21 cellular contexts compared by ENCODE assay signal in the genomic region with DNA sequence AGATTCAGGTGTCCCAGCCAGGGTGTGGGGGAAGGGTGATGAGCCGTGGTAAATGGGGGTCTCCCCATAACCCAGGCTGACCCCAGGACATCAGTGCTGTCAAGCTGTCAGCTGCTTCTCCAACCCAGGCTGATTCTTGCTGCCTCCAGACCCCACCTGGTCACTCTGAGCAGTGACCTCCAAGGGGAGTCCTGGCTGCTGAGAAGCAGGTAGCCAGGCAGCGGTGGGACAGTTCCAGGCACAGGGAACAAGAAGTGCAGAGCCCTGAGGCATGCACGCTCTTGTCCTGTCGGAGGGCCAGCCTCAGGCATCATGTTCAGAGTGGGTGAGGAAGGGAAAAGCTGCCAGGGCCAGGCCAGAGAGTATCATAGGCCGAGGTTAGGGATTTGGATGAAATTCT. TPM values are rescaled to one million over a fixed set of nuclear protein-coding genes. Genes with fewer than 3 reads are reported as not detected.
"Had no signal": no experiment of that assay in that cellular context is flagged by ENCODE, and none has a peak within 500 bp of the region (broad histone marks: within the 10 kb centered on the region; RNA-seq: fewer than 3 reads in every experiment).

No MANE protein-coding gene starts in this region.

- H3K4me3 Mint-ChIP-seq: activated CD4-positive, alpha-beta memory T cell treated with anti-CD3 and anti-CD28 coated beads, Interleukin-2, amount 10 ng/mL, durations not matched to agents 7 days and 5 days; neural crest cell; T-cell had no signal

- H3K27ac Mint-ChIP-seq: activated CD4-positive, alpha-beta memory T cell treated with anti-CD3 and anti-CD28 coated beads, Interleukin-2, amount 10 ng/mL, durations not matched to agents 7 days and 5 days; activated naive CD4-positive, alpha-beta T cell treated with anti-CD3 and anti-CD28 coated beads, Interleukin-2, amount 50 U/mL, for 72 hours; T-cell had no signal

- H3K36me3 ChIP-seq: lower lobe of right lung, pancreas, sigmoid colon, stomach, thoracic aorta, upper lobe of right lung had no signal

- H3K4me3 ChIP-seq: body of pancreas, upper lobe of right lung had no signal

- ATAC-seq: body of pancreas, pancreas had no signal

- H3K9me3 ChIP-seq: body of pancreas, lower lobe of right lung, pancreas, sigmoid colon, stomach, thoracic aorta, upper lobe of right lung had no signal

- H3K9me3 Mint-ChIP-seq: activated CD4-positive, alpha-beta memory T cell treated with anti-CD3 and anti-CD28 coated beads, Interleukin-2, amount 10 ng/mL, durations not matched to agents 7 days and 5 days; activated naive CD4-positive, alpha-beta T cell treated with anti-CD3 and anti-CD28 coated beads, Interleukin-2, amount 50 U/mL, for 72 hours; central memory CD8-positive, alpha-beta T cell; neural crest cell; T-cell had no signal

- FAIRE-seq: frontal cortex, pancreas had no signal

- H3K36me3 Mint-ChIP-seq: activated naive CD4-positive, alpha-beta T cell treated with anti-CD3 and anti-CD28 coated beads, Interleukin-2, amount 50 U/mL, for 72 hours; T-cell had no signal

- DNase-seq: activated CD4-positive, alpha-beta memory T cell treated with anti-CD3 and anti-CD28 coated beads, Interleukin-2, amount 10 ng/mL, durations not matched to agents 7 days and 5 days; activated effector memory CD4-positive, alpha-beta T cell treated with anti-CD3 and anti-CD28 coated beads, Interleukin-2, amount 50 U/mL, for 16 hours; activated T-cell treated with anti-CD3 and anti-CD28 coated beads, Interleukin-2, amount 50 U/mL, for 48 hours; body of pancreas; effector memory CD4-positive, alpha-beta T cell; head of caudate nucleus; left colon; lower lobe of right lung; sigmoid colon; stimulated activated CD4-positive, alpha-beta T cell treated with anti-CD3 and anti-CD28 coated beads, Interleukin-2, amount 100 ng/mL, for 24 hours; stomach; T-cell; T1000; upper lobe of right lung had no signal

- H3K27ac ChIP-seq: body of pancreas, epithelial cell of prostate, lower lobe of right lung, pancreas, sigmoid colon, stomach, thoracic aorta, upper lobe of right lung had no signal

RNA-seq across cellular contexts. Expression of gene ESPN, which starts 1.1 kb away (rescaled TPM):
- total RNA-seq: frontal cortex, thoracic aorta had no signal

RNA-seq across cellular contexts. Expression of gene HES2, which starts 6.0 kb away (rescaled TPM):
- total RNA-seq: frontal cortex, sigmoid colon, thoracic aorta had no signal
- polyA plus RNA-seq: pancreas had no signal
